Comparison of ENCODE assay signal across 21 cellular contexts in the genomic region with DNA sequence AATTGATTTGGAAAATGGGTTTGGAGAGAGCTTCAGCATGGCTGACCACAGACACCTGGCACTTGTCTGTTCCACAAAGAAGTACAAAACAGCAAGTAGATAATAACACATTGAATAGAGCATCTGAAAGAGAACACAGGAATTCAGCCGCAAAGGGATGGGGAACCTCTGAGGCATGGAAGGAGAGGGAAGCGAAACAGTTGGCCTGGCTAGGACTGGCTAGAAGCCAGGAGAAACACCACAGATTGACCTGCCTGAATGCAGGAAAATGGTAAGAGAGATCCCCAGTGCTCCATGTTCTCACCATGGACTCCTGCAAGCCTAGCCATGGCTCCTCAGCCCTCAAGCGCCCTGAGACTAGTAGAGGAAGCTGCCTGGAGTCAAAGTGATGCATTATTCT.
A peak's percentile ranks its signal among the peaks of the same experiment; 100 is the strongest.
DNase-seq lines count a peak whose midpoint lies in the region; FAIRE-seq and TF ChIP-seq lines count a peak whose summit lies in the region.
"Had no signal": no experiment of that assay in that cellular context is flagged by ENCODE, and none has a peak within 500 bp of the region (broad histone marks: within the 10 kb centered on the region; RNA-seq: fewer than 3 reads in every experiment).

No MANE protein-coding gene starts in this region.

- WGBS in H1 (ENCODE audit: extremely low coverage in 1 of 2, insufficient coverage in 1 of 2, insufficient read length in 1 of 2, insufficient replicate concordance in 2 of 2, low coverage in 1 of 2, low lambda C conversion rate in 2 of 2, missing lambda C conversion rate in 1 of 2), 2 experiments: 85% methylated on average over 3 of the region's 3 CpGs; no CpG with 5 or more reads in 1 of the 2 experiments
- WGBS in neuronal stem cell (ENCODE audit: extremely low coverage in 2 of 2, insufficient read length in 2 of 2, insufficient replicate concordance in 1 of 2), 2 donors: no CpG with 5 or more reads among the region's 3 CpGs

- H3K27me3 ChIP-seq in OCI-LY3 (ENCODE audit: low read depth, low read length) (no peaks in the 10 kb centered on the region), H1 (replicated peaks in 1 of 4; ENCODE audit: control insufficient read depth in 3 of 4, extremely low read depth in 1 of 4, insufficient read depth in 3 of 4, low read length in 3 of 4) (no peaks in the 10 kb centered on the region), neuronal stem cell (ENCODE audit: control insufficient read depth in 3 of 3, insufficient read depth in 3 of 3, low read depth in 1 of 3, low read length in 3 of 3) (no peaks in the 10 kb centered on the region), Karpas-422 (ENCODE audit: low read length) (no peaks in the 10 kb centered on the region)
- H3K27me3 ChIP-seq: left lung, SJSA1 had no signal

- H3K27ac Mint-ChIP-seq in activated T-helper 1 cell treated with anti-CD3 and anti-CD28 coated beads, Interleukin-12 subunit alpha, Interleukin-12 subunit beta, Interleukin-2, Interleukin-4 antibody, amounts not matched to agents 30 ng/mL and 10 ng/mL and 1 ng/mL, durations not matched to agents 14 hours and 24 hours and 36 hours: no peak overlapping the region
- H3K27ac Mint-ChIP-seq: H9; T-helper 1 cell treated with Interleukin-12 subunit alpha and Interleukin-12 subunit beta and Interleukin-4 antibody, amounts not matched to agents 30 μg/mL and 1 μg/mL, for 36 hours had no signal

- H2BK12ac ChIP-seq in H1 (ENCODE audit: low read depth, low read length) (no peak overlapping the region), neuronal stem cell (ENCODE audit: low read length) (no peak overlapping the region)

- H3K4me3 ChIP-seq in OCI-LY3 (ENCODE audit: low read length) (no peak overlapping the region), H1 (ENCODE audit: extremely low read depth in 1 of 4, insufficient read depth in 2 of 4, low read depth in 3 of 4, low read length in 4 of 4) (no peak overlapping the region), neuronal stem cell (ENCODE audit: low read length in 2 of 2) (no peak overlapping the region), Karpas-422 (ENCODE audit: low read length) (no peak overlapping the region)
- H3K4me3 ChIP-seq: left lung, SJSA1 had no signal

- H3K27ac ChIP-seq in OCI-LY3 (ENCODE audit: low read length) (no peak overlapping the region), H1 (ENCODE audit: low read depth, low read length) (peak overlapping the region; percentile 46; the same call in 1 of the 2 replicates), neuronal stem cell (replicated peaks; ENCODE audit: low read length) (no peak overlapping the region), Karpas-422 (ENCODE audit: low read length) (no peak overlapping the region)
- H3K27ac ChIP-seq: left lung, SJSA1, WERI-Rb-1 had no signal

- POLR2A ChIA-PET in H1 (lab: Charles Lee; ENCODE audit: partially characterized antibody): no interaction called here

- no peak overlapping the region for H2BK20ac ChIP-seq in H1 (ENCODE audit: low read length)

- H4K20me1 ChIP-seq in OCI-LY3 (ENCODE audit: insufficient read depth, low read length) (no peaks in the 10 kb centered on the region), H1 (replicated peaks in 1 of 2; ENCODE audit: control insufficient read depth in 1 of 2, insufficient read depth in 2 of 2, low read length in 2 of 2) (no peaks in the 10 kb centered on the region), Karpas-422 (ENCODE audit: insufficient read depth, low read depth, low read length) (no peaks in the 10 kb centered on the region)

- H3K23me2 ChIP-seq in H1 (ENCODE audit: low read depth, low read length): no peaks in the 10 kb centered on the region

- TF ChIP-seq RAD21 in H1 (IDR thresholded peaks at IDR 0.05 in 1 of 2, conservative IDR thresholded peaks at IDR 0.05 in 1 of 2; ENCODE audit: low read depth in 2 of 2, low read length in 2 of 2): no peak

- intact Hi-C loops in activated T-helper 1 cell treated with anti-CD3 and anti-CD28 coated beads, Interleukin-12 subunit alpha, Interleukin-12 subunit beta, Interleukin-2, Interleukin-4 antibody, amounts not matched to agents 30 ng/mL and 10 ng/mL and 1 ng/mL, durations not matched to agents 14 hours and 24 hours and 36 hours (cut with micrococcal nuclease): no loop called here

- H3K36me3 ChIP-seq in OCI-LY3 (replicated peaks; ENCODE audit: low read depth, low read length) (peaks cover 20% of the 10 kb centered on the region), H1 (ENCODE audit: control insufficient read depth in 2 of 4, insufficient read depth in 4 of 4, low read length in 3 of 4) (no peaks in the 10 kb centered on the region; a peak in 1 of 8 replicates), neuronal stem cell (replicated peaks in 1 of 2; ENCODE audit: control insufficient read depth in 2 of 2, insufficient read depth in 2 of 2, low read length in 2 of 2) (no peaks in the 10 kb centered on the region), Karpas-422 (ENCODE audit: insufficient read depth, low read length) (no peaks in the 10 kb centered on the region)
- H3K36me3 ChIP-seq: SJSA1, WERI-Rb-1 had no signal

- H3K14ac ChIP-seq in H1 (ENCODE audit: insufficient read length) (no peak overlapping the region), neuronal stem cell (ENCODE audit: low read length) (no peak overlapping the region)

- H3K36me3 Mint-ChIP-seq in activated T-helper 1 cell treated with anti-CD3 and anti-CD28 coated beads, Interleukin-12 subunit alpha, Interleukin-12 subunit beta, Interleukin-2, Interleukin-4 antibody, amounts not matched to agents 30 ng/mL and 10 ng/mL and 1 ng/mL, durations not matched to agents 14 hours and 24 hours and 36 hours (ENCODE audit: low read depth): peaks cover 17% of the 10 kb centered on the region

- H4K5ac ChIP-seq in H1 (ENCODE audit: insufficient read length, low read depth, low read length): no peak overlapping the region

- peak overlapping the region; percentile 14 for H3K4me2 ChIP-seq in OCI-LY3 (ENCODE audit: low read length)
- no peak overlapping the region for H3K4me2 ChIP-seq in H1 (ENCODE audit: insufficient read depth in 1 of 2, low read depth in 2 of 2, low read length in 2 of 2)
- H3K4me2 ChIP-seq in neuronal stem cell (ENCODE audit: insufficient read depth, low read length, poor library complexity, severe bottlenecking): no peak overlapping the region
- no peak overlapping the region for H3K4me2 ChIP-seq in Karpas-422 (ENCODE audit: low read depth, low read length, poor library complexity, severe bottlenecking)

- H3K18ac ChIP-seq in H1 (ENCODE audit: extremely low read depth, low read length): no peak overlapping the region
- peak overlapping the region; percentile 38 for H3K18ac ChIP-seq in neuronal stem cell (ENCODE audit: low read length)

- H3K27me3 Mint-ChIP-seq in activated T-helper 1 cell treated with anti-CD3 and anti-CD28 coated beads, Interleukin-12 subunit alpha, Interleukin-12 subunit beta, Interleukin-2, Interleukin-4 antibody, amounts not matched to agents 30 ng/mL and 10 ng/mL and 1 ng/mL, durations not matched to agents 14 hours and 24 hours and 36 hours (ENCODE audit: insufficient read depth): no peaks in the 10 kb centered on the region
- H3K27me3 Mint-ChIP-seq: central memory CD8-positive, alpha-beta T cell had no signal

- H2BK120ac ChIP-seq in H1 (replicated peaks; ENCODE audit: low read depth, low read length) (no peak overlapping the region), neuronal stem cell (ENCODE audit: low read depth, low read length) (no peak overlapping the region)

- H3K9me3 Mint-ChIP-seq in activated T-helper 1 cell treated with anti-CD3 and anti-CD28 coated beads, Interleukin-12 subunit alpha, Interleukin-12 subunit beta, Interleukin-2, Interleukin-4 antibody, amounts not matched to agents 30 ng/mL and 10 ng/mL and 1 ng/mL, durations not matched to agents 14 hours and 24 hours and 36 hours: peaks cover 26% of the 10 kb centered on the region

- H2BK5ac ChIP-seq in H1 (ENCODE audit: low read depth, low read length) (no peak overlapping the region), neuronal stem cell (ENCODE audit: low read length) (no peak overlapping the region)

- H4K8ac ChIP-seq in H1 (ENCODE audit: extremely low read depth, insufficient read depth, low read length) (no peak overlapping the region), neuronal stem cell (ENCODE audit: low read depth, low read length) (no peak overlapping the region)

- H3K56ac ChIP-seq in H1 (replicated peaks; ENCODE audit: insufficient read length, low read depth, low read length): no peak overlapping the region

- no peak overlapping the region for H3K4me3 Mint-ChIP-seq in activated T-helper 1 cell treated with anti-CD3 and anti-CD28 coated beads, Interleukin-12 subunit alpha, Interleukin-12 subunit beta, Interleukin-2, Interleukin-4 antibody, amounts not matched to agents 30 ng/mL and 10 ng/mL and 1 ng/mL, durations not matched to agents 14 hours and 24 hours and 36 hours
- H3K4me3 Mint-ChIP-seq: CD14-positive monocyte; central memory CD8-positive, alpha-beta T cell; H9; T-helper 1 cell treated with Interleukin-12 subunit alpha and Interleukin-12 subunit beta and Interleukin-4 antibody, amounts not matched to agents 30 μg/mL and 1 μg/mL, for 36 hours had no signal

- H3K4me1 ChIP-seq in OCI-LY3 (ENCODE audit: low read length) (peaks cover 53% of the 10 kb centered on the region), H1 (replicated peaks in 1 of 4; ENCODE audit: control insufficient read depth in 3 of 4, insufficient read depth in 4 of 4, low read length in 3 of 4) (no peaks in the 10 kb centered on the region), neuronal stem cell (ENCODE audit: control insufficient read depth in 2 of 2, insufficient read depth in 1 of 2, low read depth in 1 of 2, low read length in 2 of 2) (peaks cover 0 to 12% of the 10 kb centered on the region in 2 donors), Karpas-422 (ENCODE audit: low read length) (peaks cover 48% of the 10 kb centered on the region)
- H3K4me1 ChIP-seq: left lung, SJSA1 had no signal

- H3K9me3 ChIP-seq in OCI-LY3 (ENCODE audit: insufficient read depth, low read length) (peaks cover 12% of the 10 kb centered on the region), H1 (ENCODE audit: insufficient read depth in 2 of 2, low read depth in 1 of 2, low read length in 1 of 2) (0 out of 4 replicates have a peak, but pooled peaks cover 0 to 4% of the 10 kb centered on the region in 2 experiments), neuronal stem cell (replicated peaks in 1 of 2; ENCODE audit: control insufficient read depth in 2 of 2, insufficient read depth in 1 of 2, low read depth in 1 of 2, low read length in 2 of 2) (peaks cover 5 to 18% of the 10 kb centered on the region in 2 donors), Karpas-422 (ENCODE audit: low read length) (no peaks in the 10 kb centered on the region)

- no peak overlapping the region for H4K91ac ChIP-seq in H1 (replicated peaks; ENCODE audit: insufficient read length, low read length)
- no peak overlapping the region for H4K91ac ChIP-seq in neuronal stem cell (ENCODE audit: low read depth, low read length, poor library complexity)

- TF ChIP-seq POLR2A in H1 (IDR thresholded peaks at IDR 0.05; ENCODE audit: control extremely low read depth in 1 of 2, low read depth in 2 of 2, low read length in 2 of 2): no peak

- TF ChIP-seq CTCF in OCI-LY3 (IDR thresholded peaks at IDR 0.05; ENCODE audit: low read depth, low read length) (no peak), H1 (IDR thresholded peaks at IDR 0.05; ENCODE audit: control extremely low read depth in 1 of 3, insufficient read depth in 1 of 3, low read depth in 1 of 3, low read length in 3 of 3) (no peak)

- no peaks in the 10 kb centered on the region for H3K4me1 Mint-ChIP-seq in activated T-helper 1 cell treated with anti-CD3 and anti-CD28 coated beads, Interleukin-12 subunit alpha, Interleukin-12 subunit beta, Interleukin-2, Interleukin-4 antibody, amounts not matched to agents 30 ng/mL and 10 ng/mL and 1 ng/mL, durations not matched to agents 14 hours and 24 hours and 36 hours (ENCODE audit: low read depth)

- H2AFZ ChIP-seq in OCI-LY3 (ENCODE audit: low read depth, low read length): no peak overlapping the region
- no peak overlapping the region for H2AFZ ChIP-seq in H1 (ENCODE audit: low read length)
- H2AFZ ChIP-seq in neuronal stem cell (ENCODE audit: low read length): no peak overlapping the region
- H2AFZ ChIP-seq in Karpas-422 (ENCODE audit: low read length): no peak overlapping the region

- CTCF ChIA-PET in H1 (lab: Charles Lee; ENCODE audit: partially characterized antibody): interaction anchor here (0.6 kb wide), 2 partner anchors 29 to 129 kb away, joined by 3 read pairs; no protein-coding TSS in a partner anchor

- H2AK5ac ChIP-seq in H1 (ENCODE audit: low read depth, low read length) (no peak overlapping the region), neuronal stem cell (ENCODE audit: low read depth, low read length) (peak overlapping the region; percentile 48)

- no peak for TF ChIP-seq EP300 in H1 (IDR thresholded peaks at IDR 0.05; ENCODE audit: borderline replicate concordance in 1 of 2, low read depth in 2 of 2, low read length in 2 of 2)

- no peak overlapping the region for H3K23ac ChIP-seq in H1 (ENCODE audit: insufficient read length)
- no peak overlapping the region for H3K23ac ChIP-seq in neuronal stem cell (ENCODE audit: low read depth, low read length, poor library complexity)

- no peak for FAIRE-seq in H1 (lab: Jason Lieb, UNC)

- no peak overlapping the region for H3K4ac ChIP-seq in H1 (replicated peaks; ENCODE audit: insufficient read length, low read depth, low read length)
- no peak overlapping the region for H3K4ac ChIP-seq in neuronal stem cell (ENCODE audit: low read length)

- H2BK15ac ChIP-seq in H1 (ENCODE audit: low read length) (no peak overlapping the region), neuronal stem cell (ENCODE audit: low read length) (peak overlapping the region; percentile 96)

- DNase-seq in EH (ENCODE audit: low read depth): peak; percentile 3
- DNase-seq in H1 (ENCODE audit: low read depth in 1 of 2, low spot score in 2 of 2): no peak
- DNase-seq in neuronal stem cell (ENCODE audit: low spot score): no peak
- no peak for DNase-seq in Karpas-422
- no peak for DNase-seq in activated CD4-positive, alpha-beta T cell treated with anti-CD3 and anti-CD28 coated beads, Interleukin-2, amount 50 U/mL, for 4 hours
- DNase-seq in activated T-helper 1 cell treated with anti-CD3 and anti-CD28 coated beads, Interleukin-12 subunit alpha, Interleukin-12 subunit beta, Interleukin-2, Interleukin-4 antibody, amounts not matched to agents 30 ng/mL and 10 ng/mL and 1 ng/mL, durations not matched to agents 14 hours and 24 hours and 36 hours (ENCODE audit: low spot score): no peak
- no peak for DNase-seq in NCI-H1694 (lab: John Stamatoyannopoulos, UW)
- DNase-seq: activated CD4-positive, alpha-beta T cell treated with anti-CD3 and anti-CD28 coated beads, Interleukin-2, amount 50 U/mL, for 1 hour; effector CD8-positive, alpha-beta T cell; H9; IMR-90; MM.1S; NCI-H1694 treated with DMSO at 0.1 percent for 48 hours; NCI-H2227 treated with DMSO at 0.1 percent for 48 hours; WERI-Rb-1 had no signal

- H3K9ac ChIP-seq in OCI-LY3 (ENCODE audit: low read length) (no peak overlapping the region), H1 (replicated peaks in 1 of 4; ENCODE audit: extremely low read depth in 1 of 4, low read depth in 3 of 4, low read length in 3 of 4) (no peak overlapping the region), neuronal stem cell (ENCODE audit: low read depth, low read length, poor library complexity) (no peak overlapping the region), Karpas-422 (ENCODE audit: low read length) (no peak overlapping the region)

- no peaks in the 10 kb centered on the region for H3K9me2 ChIP-seq in Karpas-422 (replicated peaks; ENCODE audit: insufficient read depth, low read length)

- H3K79me2 ChIP-seq in OCI-LY3 (ENCODE audit: low read length) (no peaks in the 10 kb centered on the region), H1 (ENCODE audit: control insufficient read depth in 1 of 2, insufficient read depth in 2 of 2, low read length in 2 of 2) (no peaks in the 10 kb centered on the region), Karpas-422 (ENCODE audit: low read length) (peaks cover 6% of the 10 kb centered on the region; the same call in 1 of the 2 replicates)

- no peaks in the 10 kb centered on the region for H3K79me1 ChIP-seq in H1 (ENCODE audit: low read depth, low read length)
- H3K79me1 ChIP-seq in neuronal stem cell (ENCODE audit: low read depth, low read length): no peaks in the 10 kb centered on the region
